In the genomic region with DNA sequence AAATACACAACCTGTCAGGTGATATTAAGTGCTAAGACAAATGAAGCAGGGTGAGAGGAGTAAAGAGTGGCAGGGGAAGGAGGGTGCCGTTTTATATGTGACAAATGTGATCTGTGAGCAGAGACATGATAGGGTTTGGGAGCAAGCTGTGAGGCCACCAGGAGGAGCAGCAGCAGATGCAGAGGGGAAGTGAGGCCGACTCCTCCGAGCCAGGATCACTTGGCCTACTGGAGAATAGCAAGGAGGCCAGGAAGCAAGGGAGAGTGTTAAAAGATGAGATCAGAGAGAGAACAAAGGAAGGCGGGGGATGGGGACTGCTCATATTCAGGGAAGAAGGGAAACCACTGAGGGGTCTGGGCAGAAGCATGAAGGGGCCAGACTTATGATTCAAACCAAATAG, we compare ENCODE assay signal across 9 cellular contexts.
DNase-seq lines count a peak whose midpoint lies in the region; ATAC-seq and TF ChIP-seq lines count a peak whose summit lies in the region.
"Had no signal": no experiment of that assay in that cellular context is flagged by ENCODE, and none has a peak within 500 bp of the region (broad histone marks: within the 10 kb centered on the region; RNA-seq: fewer than 3 reads in every experiment).

No MANE protein-coding gene starts in this region.

- intact Hi-C loops in adrenal gland (cut with DNase I), result no loop called here

- no peak for TF ChIP-seq POLR2A in adrenal gland (IDR thresholded peaks at IDR 0.05)

- H3K9ac ChIP-seq in HUES64 (ENCODE audit: low read depth, low read length), result 0 out of 2 replicates have a peak overlapping the region, but pooled peaks have one; percentile 6

- H3K4me1 ChIP-seq in HUES64 (ENCODE audit: insufficient read depth, low read length), result peaks cover 23% of the 10 kb centered on the region
- H3K4me1 ChIP-seq in adrenal gland (replicated peaks in 1 of 2), result no peaks in the 10 kb centered on the region

- H3K36me3 ChIP-seq in HUES64 (ENCODE audit: insufficient read depth, low read length) (peaks cover 12% of the 10 kb centered on the region; the same call in 1 of the 2 replicates), adrenal gland (replicated peaks in 1 of 2) (peaks cover 0 to 8% of the 10 kb centered on the region in 2 donors)

- DNase-seq in AG10803 (ENCODE audit: low read depth) (peak; percentile 59), adrenal gland (peak in 4 of 7 donors; percentile 4 to 72 (median 15)), kidney glomerular epithelial cell (lab: John Stamatoyannopoulos, UW) (peak; percentile 67), left lobe of liver (ENCODE audit: low spot score) (no peak)

- ATAC-seq in left lobe of liver, result no peak
- ATAC-seq in GM18520 (IDR thresholded peaks at IDR 0.05; ENCODE audit: unreplicated experiment), result no peak
- no peak for ATAC-seq in HG02759 (IDR thresholded peaks at IDR 0.05; ENCODE audit: unreplicated experiment)
- ATAC-seq in HG02798 (IDR thresholded peaks at IDR 0.05; ENCODE audit: poor library complexity, unreplicated experiment), result no peak
- ATAC-seq: activated T-helper 17 cell treated with anti-CD3 and anti-CD28 coated beads, Interleukin-2, amount 50 U/mL, for 72 hours had no signal

- no peaks in the 10 kb centered on the region for H3K9me3 ChIP-seq in HUES64 (ENCODE audit: insufficient read depth, low read depth, low read length)
- H3K9me3 ChIP-seq in adrenal gland (replicated peaks in 1 of 3), result no peaks in the 10 kb centered on the region

- TF ChIP-seq CTCF in AG10803 (conservative IDR thresholded peaks at IDR 0.05; ENCODE audit: low read length) (peak; percentile 60), adrenal gland (IDR thresholded peaks at IDR 0.05) (peak in 2 of 6 experiments; percentile 14 to 27)

- peak overlapping the region; percentile 57 for H3K27ac ChIP-seq in HUES64 (ENCODE audit: low read depth, low read length)
- no peak overlapping the region for H3K27ac ChIP-seq in adrenal gland

- H3K27me3 ChIP-seq in HUES64 (ENCODE audit: insufficient read depth, low read length) (no peaks in the 10 kb centered on the region), adrenal gland (no peaks in the 10 kb centered on the region)

- H3K4me3 ChIP-seq in AG10803 (ENCODE audit: low read length) (no peak overlapping the region), HUES64 (ENCODE audit: low read length) (0 out of 2 replicates have a peak overlapping the region, but pooled peaks have one; percentile 9), adrenal gland (no peak overlapping the region)

- 10% methylated on average over 4 of the region's 4 CpGs for WGBS in HUES64
- 69 to 78% (median 74%) methylated on average over 4 of the region's 4 CpGs for whole genome bisulfite sequencing in adrenal gland, 4 donors
